Comparison of ENCODE assay signal across 8 cellular contexts in genomic region chr6:37103169-37104039, GRCh38.
A peak's percentile ranks its signal among the peaks of the same experiment; 100 is the strongest.
DNase-seq lines count a peak whose midpoint lies in the region; ATAC-seq, FAIRE-seq and TF ChIP-seq lines count a peak whose summit lies in the region.

No MANE protein-coding gene starts in this region.

- no peaks in the 10 kb centered on the region for H3K79me2 ChIP-seq in PC-3 (ENCODE audit: low read length)
- no peaks in the 10 kb centered on the region for H3K79me2 ChIP-seq in K562 (ENCODE audit: control insufficient read depth, insufficient read depth, low read length)

- CTCF ChIA-PET in CD8-positive, alpha-beta T cell (lab: Charles Lee) = interaction anchor here (0.8 to 1.0 kb wide), 4 partner anchors 53 to 107 kb away, joined by 3 to 4 read pairs (median 3); no protein-coding TSS in a partner anchor
- CTCF ChIA-PET in PC-3 (lab: Charles Lee) = interaction anchor here (0.6 to 1.5 kb wide), 7 partner anchors 24 to 68 kb away, joined by 3 to 6 read pairs (median 4); partner anchors contain the start of gene PIM1
- CTCF ChIA-PET in K562 (lab: Yijun Ruan, JAX; ENCODE audit: low intra/inter-chr PET ratio) = interaction anchor here (0.7 to 0.9 kb wide), 2 partner anchors 44 to 69 kb away, joined by 3 read pairs; no protein-coding TSS in a partner anchor

- H3K4me1 ChIP-seq in CD8-positive, alpha-beta T cell (ENCODE audit: insufficient read depth, low read length) = peaks cover 15% of the 10 kb centered on the region
- H3K4me1 ChIP-seq in HUES64 (ENCODE audit: insufficient read depth, low read length) = peaks cover 39% of the 10 kb centered on the region
- H3K4me1 ChIP-seq in PC-3 (ENCODE audit: insufficient read depth, low read length) = peaks cover 38% of the 10 kb centered on the region
- H3K4me1 ChIP-seq in K562 (replicated peaks in 1 of 2; ENCODE audit: control insufficient read depth in 2 of 2, insufficient read depth in 2 of 2, low read length in 2 of 2) = peaks cover 48 to 56% of the 10 kb centered on the region in 2 experiments
- H3K4me1 ChIP-seq in iPS-20b (ENCODE audit: insufficient read depth, low read length) = peaks cover 30% of the 10 kb centered on the region
- H3K4me1 ChIP-seq in gastrocnemius medialis = peaks cover 27 to 40% of the 10 kb centered on the region in 2 donors

- TF ChIP-seq RAD21 in K562 (CRISPR knock-in tag; conservative IDR thresholded peaks at IDR 0.05 in 1 of 2, IDR thresholded peaks at IDR 0.05 in 1 of 2) = peak; percentile 17 to 31; a peak in 2 of 4 replicates

- BruUV-seq in PC-3 (replicated peaks; lab: Mats Ljungman, UMichigan) (TSS peak; percentile 71), K562 (replicated peaks; lab: Mats Ljungman, UMichigan) (no TSS peak)

- H3K36me3 ChIP-seq in CD8-positive, alpha-beta T cell (ENCODE audit: insufficient read depth, low read length) = no peaks in the 10 kb centered on the region
- H3K36me3 ChIP-seq in HUES64 (ENCODE audit: insufficient read depth, low read length) (no peaks in the 10 kb centered on the region), PC-3 (ENCODE audit: low read depth, low read length) (no peaks in the 10 kb centered on the region), K562 (ENCODE audit: control insufficient read depth, insufficient read depth, low read length) (no peaks in the 10 kb centered on the region), iPS-20b (ENCODE audit: insufficient read depth, low read depth, low read length) (no peaks in the 10 kb centered on the region), gastrocnemius medialis (no peaks in the 10 kb centered on the region)

- no peak for TF ChIP-seq CTCF in CD8-positive, alpha-beta T cell (IDR thresholded peaks at IDR 0.05)
- TF ChIP-seq CTCF in PC-3 (conservative IDR thresholded peaks at IDR 0.05; ENCODE audit: low read depth, low read length) (no peak), K562 (IDR thresholded peaks at IDR 0.05 in 2 of 3, conservative IDR thresholded peaks at IDR 0.05 in 1 of 3; ENCODE audit: insufficient read depth in 2 of 3, low read depth in 1 of 3, low read length in 3 of 3) (0 out of 6 replicates have a peak, but pooled peaks of 1 of the 3 experiments have one; percentile 2), gastrocnemius medialis (IDR thresholded peaks at IDR 0.05 in 4 of 5, conservative IDR thresholded peaks at IDR 0.05 in 1 of 5) (no peak)

- peak overlapping the region; percentile 84 for H3K4me2 ChIP-seq in PC-3 (ENCODE audit: low read length)
- peak overlapping the region; percentile 75 for H3K4me2 ChIP-seq in K562 (ENCODE audit: insufficient read depth, low read length)

- no peaks in the 10 kb centered on the region for H4K20me1 ChIP-seq in PC-3 (ENCODE audit: low read length)
- H4K20me1 ChIP-seq in K562 (replicated peaks; ENCODE audit: control insufficient read depth, insufficient read depth, low read length) = no peaks in the 10 kb centered on the region

- POLR2A ChIA-PET in CD8-positive, alpha-beta T cell (lab: Charles Lee) = interaction anchor here (1.5 kb wide), 1 partner anchor 69 kb away, joined by 4 read pairs; no protein-coding TSS in a partner anchor
- POLR2A ChIA-PET in PC-3 (lab: Charles Lee; ENCODE audit: unreplicated experiment) = interaction anchor here (0.6 to 1.3 kb wide), 3 partner anchors 24 to 58 kb away, joined by 3 to 23 read pairs (median 4); no protein-coding TSS in a partner anchor
- POLR2A ChIA-PET in K562 (lab: Yijun Ruan, JAX) = interaction anchor here (1.0 to 2.0 kb wide), 7 partner anchors 9 to 107 kb away, joined by 3 to 5 read pairs (median 4); no protein-coding TSS in a partner anchor

- 50% methylated on average over 10 of the region's 10 CpGs for WGBS in HUES64
- WGBS in K562 (ENCODE audit: insufficient coverage, low coverage, missing lambda C conversion rate) = 9% methylated on average over 10 of the region's 10 CpGs

- H2AFZ ChIP-seq in PC-3 (ENCODE audit: low read length) = peak overlapping the region; percentile 52; the same call in 1 of the 2 replicates
- H2AFZ ChIP-seq in K562 (ENCODE audit: low read depth, low read length) = peak overlapping the region; percentile 75; the same call in 1 of the 2 replicates

- peaks cover 25% of the 10 kb centered on the region for H3K4me1 Mint-ChIP-seq in CD8-positive, alpha-beta T cell (ENCODE audit: low read depth)

- no peaks in the 10 kb centered on the region for H3K27me3 ChIP-seq in CD8-positive, alpha-beta T cell (ENCODE audit: insufficient read depth, low read length)
- H3K27me3 ChIP-seq in HUES64 (ENCODE audit: insufficient read depth, low read length) = no peaks in the 10 kb centered on the region
- H3K27me3 ChIP-seq in PC-3 (ENCODE audit: low read length) = no peaks in the 10 kb centered on the region
- no peaks in the 10 kb centered on the region for H3K27me3 ChIP-seq in K562 (ENCODE audit: control insufficient read depth in 2 of 2, insufficient read depth in 2 of 2, low read length in 2 of 2)
- H3K27me3 ChIP-seq in iPS-20b (ENCODE audit: insufficient read depth, low read length) = no peaks in the 10 kb centered on the region
- H3K27me3 ChIP-seq in gastrocnemius medialis = no peaks in the 10 kb centered on the region

- H3K9me3 ChIP-seq in CD8-positive, alpha-beta T cell (ENCODE audit: low read length) = no peaks in the 10 kb centered on the region
- H3K9me3 ChIP-seq in HUES64 (ENCODE audit: insufficient read depth, low read depth, low read length) = no peaks in the 10 kb centered on the region
- no peaks in the 10 kb centered on the region for H3K9me3 ChIP-seq in PC-3 (ENCODE audit: low read length)
- H3K9me3 ChIP-seq in K562 (replicated peaks; ENCODE audit: control insufficient read depth, insufficient read depth, low read depth, low read length) = no peaks in the 10 kb centered on the region
- no peaks in the 10 kb centered on the region for H3K9me3 ChIP-seq in iPS-20b (ENCODE audit: insufficient read depth, low read depth, low read length)
- no peaks in the 10 kb centered on the region for H3K9me3 ChIP-seq in gastrocnemius medialis

- no peaks in the 10 kb centered on the region for H3K9me3 Mint-ChIP-seq in CD8-positive, alpha-beta T cell

- in situ Hi-C loops in K562 (cut with MboI) = no loop called here
- in situ Hi-C loops in gastrocnemius medialis (cut with MboI; ENCODE audit: low sequenced_read_pairs in 4 of 4) = no loop called here

- no peak for TF ChIP-seq POLR2A in K562 (conservative IDR thresholded peaks at IDR 0.05)
- no peak for TF ChIP-seq POLR2A in gastrocnemius medialis (IDR thresholded peaks at IDR 0.05)

- peak overlapping the region; percentile 48 for H3K27ac ChIP-seq in CD8-positive, alpha-beta T cell (ENCODE audit: low read depth, low read length)
- peak overlapping the region; percentile 82 for H3K27ac ChIP-seq in HUES64 (ENCODE audit: low read depth, low read length)
- H3K27ac ChIP-seq in PC-3 (ENCODE audit: low read length) = peak overlapping the region; percentile 78
- H3K27ac ChIP-seq in K562 (ENCODE audit: extremely low read depth, low read depth, low read length) = peak overlapping the region; percentile 63
- no peak overlapping the region for H3K27ac ChIP-seq in iPS-20b (ENCODE audit: low read length)
- peak overlapping the region; percentile 86 to 95 (median 90) for H3K27ac ChIP-seq in gastrocnemius medialis

- peak overlapping the region; percentile 45 for H3K4me3 ChIP-seq in CD8-positive, alpha-beta T cell (ENCODE audit: low read depth, low read length)
- H3K4me3 ChIP-seq in HUES64 (ENCODE audit: low read length) = peak overlapping the region; percentile 44
- peak overlapping the region; percentile 59 for H3K4me3 ChIP-seq in PC-3 (ENCODE audit: low read length)
- peak overlapping the region; percentile 33; the same call in 1 of the 2 replicates for H3K4me3 ChIP-seq in K562
- peak overlapping the region; percentile 49 for H3K4me3 ChIP-seq in iPS-20b (ENCODE audit: low read length)
- peak overlapping the region; percentile 33 to 60 (median 49) for H3K4me3 ChIP-seq in gastrocnemius medialis

- intact Hi-C loops in CD8-positive, alpha-beta T cell (cut with DNase I, micrococcal nuclease) = loop anchor here (2.0 kb wide), 2 partner anchors 53 to 55 kb away; no protein-coding TSS in a partner anchor
- intact Hi-C loops in PC-3 (cut with micrococcal nuclease) (loop anchor here (1.0 to 2.0 kb wide), 5 partner anchors 31 to 69 kb away; no protein-coding TSS in a partner anchor), K562 (cut with micrococcal nuclease) (loop anchor here (1.0 to 5.0 kb wide), 5 partner anchors 21 to 80 kb away; partner anchors contain the start of gene PIM1), gastrocnemius medialis (cut with DNase I; ENCODE audit: low total_unique reads) (loop anchor here (1.0 to 2.0 kb wide), 4 partner anchors 28 to 67 kb away; partner anchors contain the start of gene PIM1)

- no peaks in the 10 kb centered on the region for H3F3A ChIP-seq in PC-3 (ENCODE audit: low read length, unreplicated experiment)

- H3K27ac Mint-ChIP-seq in CD8-positive, alpha-beta T cell = peak overlapping the region; percentile 1

- H3K9me1 ChIP-seq in K562 (ENCODE audit: control insufficient read depth, insufficient read depth, low read length) = no peaks in the 10 kb centered on the region

- H3K9me2 ChIP-seq in PC-3 (replicated peaks; ENCODE audit: low read length) = no peaks in the 10 kb centered on the region

- no peaks in the 10 kb centered on the region for H3K27me3 Mint-ChIP-seq in CD8-positive, alpha-beta T cell (ENCODE audit: low read depth)

- TF ChIP-seq EP300 in K562 (IDR thresholded peaks at IDR 0.05; ENCODE audit: low read length) = peak; percentile 99

- H3K4me3 Mint-ChIP-seq in CD8-positive, alpha-beta T cell = peak overlapping the region; percentile 78

- H3K36me3 Mint-ChIP-seq in CD8-positive, alpha-beta T cell = no peaks in the 10 kb centered on the region

- FAIRE-seq in K562 (lab: Jason Lieb, UNC) (peak; percentile 92), GM19239 (lab: Jason Lieb, UNC) (no peak)

- H3K9ac ChIP-seq in HUES64 (ENCODE audit: low read depth, low read length) = peak overlapping the region; percentile 41; the same call in 1 of the 2 replicates
- peak overlapping the region; percentile 48 for H3K9ac ChIP-seq in PC-3 (ENCODE audit: low read length)
- peak overlapping the region; percentile 71 to 73; a peak in 3 of 4 replicates for H3K9ac ChIP-seq in K562 (ENCODE audit: insufficient read depth in 1 of 2, low read depth in 2 of 2, low read length in 2 of 2)
- peak overlapping the region; percentile 73; the same call in 1 of the 2 replicates for H3K9ac ChIP-seq in iPS-20b (ENCODE audit: low read depth, low read length)

- peak in 1 of 7 experiments; percentile 14 for DNase-seq in CD8-positive, alpha-beta T cell
- peak; percentile 66 for DNase-seq in PC-3
- DNase-seq in K562 (ENCODE audit: extremely low read depth in 1 of 4, low spot score in 3 of 4) = peak; percentile 96 to 99 (median 98)
- DNase-seq in gastrocnemius medialis = peak; percentile 93 to 94
- DNase-seq in GM19239 (ENCODE audit: insufficient read length, low spot score) = no peak

- no peak for ATAC-seq in CD8-positive, alpha-beta T cell
- ATAC-seq in PC-3 (peak; percentile 50), K562 (peak; percentile 80), gastrocnemius medialis (peak; percentile 77 to 84), HG02623 (IDR thresholded peaks at IDR 0.05; ENCODE audit: unreplicated experiment) (no peak)

TF ChIP-seq in K562, 482 proteins besides CTCF, POLR2A, EP300 and RAD21 (continues in another document):
- TF ChIP-seq SIN3A (IDR thresholded peaks at IDR 0.05; ENCODE audit: borderline replicate concordance in 2 of 2, control insufficient read depth in 1 of 2, low read depth in 2 of 2, low read length in 2 of 2) = peak; percentile 69 to 88; a peak in 2 of 4 replicates

Comparison
In these comparisons a context has a peak if more than half of its experiments do, and no peak if none do; other contexts are left out.
1. ATAC-seq: peak in PC-3 (single experiment), K562 (single experiment) and gastrocnemius medialis (2 of 2); none in CD8-positive, alpha-beta T cell (single experiment) and HG02623 (single experiment).
2. Peak in every context shown above with its lines, with median percentiles within 50 percentile points of each other: H3K4me3 ChIP-seq and H3K9ac ChIP-seq.